9 cellular contexts compared by ENCODE assay signal in genomic region chr3:34212671-34213070, GRCh38.
A peak's percentile ranks its signal among the peaks of the same experiment; 100 is the strongest.
DNase-seq lines count a peak whose midpoint lies in the region; ATAC-seq and TF ChIP-seq lines count a peak whose summit lies in the region.
"Had no signal": no experiment of that assay in that cellular context is flagged by ENCODE, and none has a peak within 500 bp of the region (broad histone marks: within the 10 kb centered on the region; RNA-seq: fewer than 3 reads in every experiment).

No MANE protein-coding gene starts in this region.

- ATAC-seq in Right ventricle myocardium inferior = peak; percentile 90
- no peak for ATAC-seq in HG03139 (IDR thresholded peaks at IDR 0.05; ENCODE audit: unreplicated experiment)

- intact Hi-C loops in Right ventricle myocardium inferior (cut with DNase I) = no loop called here
- intact Hi-C loops in posterior cingulate gyrus (cut with DNase I) = no loop called here

- H3K4me3 ChIP-seq in right atrium auricular region (no peak overlapping the region), brain microvascular endothelial cell (ENCODE audit: low read depth, low read length) (no peak overlapping the region), Peyer's patch (no peak overlapping the region)
- H3K4me3 ChIP-seq: uterus had no signal

- H3K9me3 ChIP-seq in right atrium auricular region (no peaks in the 10 kb centered on the region), Peyer's patch (no peaks in the 10 kb centered on the region)
- H3K9me3 ChIP-seq: uterus had no signal

- H3K36me3 ChIP-seq in right atrium auricular region = no peaks in the 10 kb centered on the region
- no peaks in the 10 kb centered on the region for H3K36me3 ChIP-seq in brain microvascular endothelial cell (replicated peaks)
- no peaks in the 10 kb centered on the region for H3K36me3 ChIP-seq in Peyer's patch
- H3K36me3 ChIP-seq: uterus had no signal

- H3K27ac ChIP-seq in right atrium auricular region (no peak overlapping the region), brain microvascular endothelial cell (peak overlapping the region; percentile 56), Peyer's patch (no peak overlapping the region)
- H3K27ac ChIP-seq: uterus had no signal

- TF ChIP-seq CTCF in right atrium auricular region (IDR thresholded peaks at IDR 0.05) (no peak), brain microvascular endothelial cell (IDR thresholded peaks at IDR 0.05; ENCODE audit: low read depth, low read length, missing control alignments) (no peak), Peyer's patch (IDR thresholded peaks at IDR 0.05) (no peak)

- H3K4me1 ChIP-seq in right atrium auricular region (peaks cover 0 to 13% of the 10 kb centered on the region in 2 donors), Peyer's patch (no peaks in the 10 kb centered on the region)
- H3K4me1 ChIP-seq: uterus had no signal

- no peak for TF ChIP-seq POLR2A in Peyer's patch (IDR thresholded peaks at IDR 0.05)

- no peak for DNase-seq in Right ventricle myocardium inferior (ENCODE audit: missing footprints)
- DNase-seq in right atrium auricular region (ENCODE audit: low spot score) = no peak
- DNase-seq in brain microvascular endothelial cell = no peak
- peak; percentile 30 for DNase-seq in kidney tubule cell (ENCODE audit: low spot score)
- no peak for DNase-seq in posterior cingulate gyrus
- no peak for DNase-seq in Peyer's patch
- DNase-seq in GM19240 (ENCODE audit: insufficient read length, low spot score) = no peak
- DNase-seq: uterus had no signal

- in situ Hi-C loops in brain microvascular endothelial cell (cut with HindIII; ENCODE audit: low pct_ligation_motif_present, low sequenced_read_pairs) = no loop called here

- H3K27me3 ChIP-seq in right atrium auricular region (no peaks in the 10 kb centered on the region), brain microvascular endothelial cell (replicated peaks) (no peaks in the 10 kb centered on the region), Peyer's patch (no peaks in the 10 kb centered on the region)
- H3K27me3 ChIP-seq: uterus had no signal
